In genomic region chr14:78566017-78566858, GRCh38 we compare ENCODE assay signal across 7 cellular contexts.
DNase-seq lines count a peak whose midpoint lies in the region; ATAC-seq, FAIRE-seq and TF ChIP-seq lines count a peak whose summit lies in the region.

No MANE protein-coding gene starts in this region.

- peaks cover 4 to 9% (median 9%) of the 10 kb centered on the region in 3 donors for H3K4me1 Mint-ChIP-seq in T-cell

- H3K4me3 Mint-ChIP-seq in T-cell = peak overlapping the region in 2 of 3 donors; percentile 40 to 53

- POLR2A ChIA-PET in T-cell (lab: Charles Lee) = interaction anchor here (0.5 to 0.6 kb wide), 2 partner anchors 34 to 128 kb away, joined by 3 to 4 read pairs; no protein-coding TSS in a partner anchor

- CTCF ChIA-PET in T-cell (lab: Charles Lee) = interaction anchor here (0.5 to 1.7 kb wide), 8 partner anchors 8 to 827 kb away, joined by 3 to 13 read pairs (median 4); no protein-coding TSS in a partner anchor

- ATAC-seq in HG02623 (IDR thresholded peaks at IDR 0.05; ENCODE audit: unreplicated experiment) (peak; percentile 79), T-cell (replicated peaks in 1 of 4) (peak; percentile 46 to 70 (median 50)), sciatic nerve (peak; percentile 94)

- no peaks in the 10 kb centered on the region for H3K9me3 Mint-ChIP-seq in T-cell

- H3K27me3 Mint-ChIP-seq in T-cell = no peaks in the 10 kb centered on the region

- peak; percentile 74 for FAIRE-seq in GM12891 (lab: Jason Lieb, UNC)

- DNase-seq in GM12891 (ENCODE audit: insufficient read length, low spot score) (peak; percentile 52), NCI-H1105 (lab: John Stamatoyannopoulos, UW) (peak; percentile 88), T-cell (peak; percentile 0 to 54 (median 18)), astrocyte of the hippocampus (ENCODE audit: low read depth, low spot score) (peak; percentile 91), hypothalamus (lab: John Stamatoyannopoulos, UW) (peak in 50 of 51 donors; percentile 4 to 90 (median 71)), sciatic nerve (ENCODE audit: low spot score) (peak; percentile 86)

- no peak for TF ChIP-seq POLR2A in GM12891 (IDR thresholded peaks at IDR 0.05; ENCODE audit: low read depth, low read length)

- no peaks in the 10 kb centered on the region for H3K36me3 Mint-ChIP-seq in T-cell

- no peak overlapping the region for H3K27ac Mint-ChIP-seq in T-cell

- intact Hi-C loops in sciatic nerve (cut with DNase I) = loop anchor here (10.0 kb wide), 1 partner anchor 701 kb away; no protein-coding TSS in a partner anchor

TF ChIP-seq in GM12891, 5 proteins besides CTCF, POLR2A, EP300 and RAD21:
- TF ChIP-seq PAX5 (IDR thresholded peaks at IDR 0.05; ENCODE audit: insufficient read depth, low read length, severe bottlenecking) = peak; percentile 51
- no peak for TF ChIP-seq TAF1 (IDR thresholded peaks at IDR 0.05; ENCODE audit: low read depth, low read length)

Comparison
In these comparisons a context has a peak if more than half of its experiments do, and no peak if none do; other contexts are left out.
1. Peak in every context shown above with its lines: DNase-seq and ATAC-seq.
2. DNase-seq: peak in every context shown above with its lines; median percentile 91 in astrocyte of the hippocampus; 88 in NCI-H1105; 86 in sciatic nerve; 71 in hypothalamus; 52 in GM12891; 18 in T-cell.